Comparison of ENCODE assay signal across 11 cellular contexts in the genomic region with DNA sequence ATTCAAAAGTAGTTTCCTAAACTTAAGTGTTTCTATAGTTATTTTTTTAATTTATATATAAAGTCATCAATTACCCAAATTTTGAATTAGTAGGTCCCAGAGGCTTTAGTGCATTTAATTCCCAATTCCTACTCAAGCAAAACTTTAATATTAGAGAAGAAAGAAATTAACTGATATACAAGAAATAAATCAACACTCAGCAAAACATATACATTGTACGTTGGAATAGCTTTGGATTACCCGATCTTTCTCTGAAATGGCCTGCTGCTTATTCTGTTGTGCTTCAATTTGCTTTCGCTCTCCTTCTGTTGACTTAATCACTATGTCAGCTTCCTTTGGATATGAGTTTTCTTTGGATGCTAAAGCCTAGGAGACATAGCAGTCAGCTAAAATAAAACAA. TPM values are rescaled to one million over a fixed set of nuclear protein-coding genes. Genes with fewer than 3 reads are reported as not detected.
"Had no signal": no experiment of that assay in that cellular context is flagged by ENCODE, and none has a peak within 500 bp of the region (broad histone marks: within the 10 kb centered on the region; RNA-seq: fewer than 3 reads in every experiment).

No MANE protein-coding gene starts in this region.

- H3K4me3 Mint-ChIP-seq: GM23338, H9 had no signal

- H3K9ac ChIP-seq: GM23248 had no signal

- H3K27ac Mint-ChIP-seq: GM23338, H9 had no signal

- FAIRE-seq: H1, H54 had no signal

- H3K4me1 Mint-ChIP-seq: H9 had no signal

- H3K9me3 ChIP-seq: HAP-1 had no signal

- DNase-seq: GM23248, GOT3, H7, H9, HCEC 1CT had no signal

- H3K9me3 Mint-ChIP-seq: GM23338, H9 had no signal

- H3K4me3 ChIP-seq: GM23248, GM23338, HAP-1 had no signal

- ATAC-seq: GM23338, HCT116 had no signal

- H2AFZ ChIP-seq: GM23248, GM23338 had no signal

- H3K27ac ChIP-seq: GM23248 had no signal

- H3K4me2 ChIP-seq: GM23338 had no signal

RNA-seq across cellular contexts. Expression of a gene that starts 37.7 kb away (rescaled TPM):
- total RNA-seq: GM23338, H1, H4, H7, H9 had no signal
- polyA plus RNA-seq: GM23248, GM23338, H1 had no signal
